In the genomic region with DNA sequence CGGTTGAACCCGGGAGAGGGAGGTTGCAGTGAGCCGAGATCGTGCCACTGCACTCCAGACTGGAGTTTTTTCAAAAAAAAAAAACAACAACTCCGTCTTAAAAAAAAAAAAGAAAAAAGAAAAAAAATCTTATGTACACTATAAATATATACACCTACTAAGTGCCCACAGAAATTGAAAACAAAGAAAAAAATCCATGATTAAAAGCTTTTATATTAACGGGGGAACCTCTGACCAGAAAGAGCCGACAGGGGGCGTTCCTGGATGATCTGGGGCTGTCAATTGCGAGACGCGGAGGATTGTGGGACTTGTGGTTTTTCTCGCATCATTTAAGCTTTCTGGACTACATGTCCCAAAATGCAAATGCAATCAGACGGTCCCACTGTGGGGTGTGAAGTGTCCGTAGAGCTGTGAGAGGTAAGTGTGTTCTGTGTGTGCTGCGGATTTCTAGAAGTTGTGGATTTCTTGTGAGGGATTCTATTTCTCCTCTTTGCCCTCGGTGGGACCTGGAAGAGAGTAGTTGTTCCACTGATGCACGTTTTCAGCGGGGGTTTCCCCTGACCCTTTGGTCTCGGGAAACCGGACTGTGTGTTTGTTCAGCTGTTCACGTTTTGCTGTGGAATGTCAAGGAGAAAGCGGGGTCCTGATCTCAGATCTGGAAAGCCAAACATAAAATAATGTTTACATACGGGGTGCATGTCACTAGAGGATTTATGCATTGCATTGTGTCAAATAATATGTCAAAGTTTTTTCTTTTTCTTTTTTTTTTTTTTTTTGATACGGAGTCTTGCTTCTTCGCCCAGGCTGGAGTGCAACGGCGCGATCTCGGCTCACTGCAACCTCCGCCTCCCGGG, we compare ENCODE assay signal across 8 cellular contexts. TPM values are rescaled to one million over a fixed set of nuclear protein-coding genes. Genes with fewer than 3 reads are reported as not detected.
A peak's percentile ranks its signal among the peaks of the same experiment; 100 is the strongest.
DNase-seq lines count a peak whose midpoint lies in the region; FAIRE-seq and TF ChIP-seq lines count a peak whose summit lies in the region.

Gene SIRT4 (plus strand): TSS at position 360 of the 854 bp plus-strand sequence. CDS start 1,241 bp downstream, outside the sequence.

- H3K27ac Mint-ChIP-seq in mesothelial cell of epicardium: peak within 1 kb of the TSS; percentile 90

- H3K4me3 Mint-ChIP-seq in mesothelial cell of epicardium: peak within 1 kb of the TSS; percentile 90

- no peaks in the 10 kb centered on the region for H3K27me3 Mint-ChIP-seq in mesothelial cell of epicardium (ENCODE audit: low read depth)

- H3K36me3 Mint-ChIP-seq in mesothelial cell of epicardium: no peaks in the 10 kb centered on the region

- DNase-seq in COLO829 (ENCODE audit: low spot score) (peak; percentile 97), GM20000 (ENCODE audit: low spot score) (peak; percentile 89), HT-29 (ENCODE audit: low spot score) (peak; percentile 97), mesothelial cell of epicardium (ENCODE audit: low spot score in 2 of 2, unreplicated experiment in 2 of 2) (peak; percentile 66 to 83)
- DNase-seq in NK-92 treated with Interleukin-12 subunit alpha and Interleukin-12 subunit beta, amount 100 ng/mL, for 24 hours (lab: John Stamatoyannopoulos, UW): peak; percentile 64
- peak; percentile 44 to 77 (median 54) for DNase-seq in activated CD8-positive, alpha-beta memory T cell treated with anti-CD3 and anti-CD28 coated beads for 48 hours (ENCODE audit: low read depth in 2 of 3, low spot score in 2 of 3)
- peak; percentile 72 to 75 for DNase-seq in stimulated activated CD8-positive, alpha-beta memory T cell treated with anti-CD3 and anti-CD28 coated beads, Interleukin-15, amount 100 ng/mL, for 48 hours (ENCODE audit: low read depth in 2 of 2)

- TF ChIP-seq CTCF in GM20000 (IDR thresholded peaks at IDR 0.05; ENCODE audit: extremely low read depth, missing control alignments) (peak; percentile 64), mesothelial cell of epicardium (IDR thresholded peaks at IDR 0.05; ENCODE audit: unreplicated experiment) (peak; percentile 63)

- H3K4me1 Mint-ChIP-seq in mesothelial cell of epicardium: peaks cover 4% of the 10 kb centered on the region

- FAIRE-seq in endometrium (lab: Jason Lieb, UNC): peak; percentile 96

- no peaks in the 10 kb centered on the region for H3K9me3 Mint-ChIP-seq in mesothelial cell of epicardium

RNA-seq across cellular contexts. Expression of gene SIRT4, which starts in this region (rescaled TPM):
- total RNA-seq in HT-29 (2014; rRNA removed; shearing (Covaris generic)): 0.05 TPM in 1 of 2 replicates, not detected in the other
- 3.9 to 4.6 TPM (median 4.3 TPM) in 3 replicates for total RNA-seq in mesothelial cell of epicardium

Comparison
In these comparisons a context has a peak if more than half of its experiments do, and no peak if none do; other contexts are left out.
1. Peak in every context shown above with its lines: DNase-seq.
2. Peak in DNase-seq in HT-29; RNA of the gene not detected or under 1 TPM.